In the genomic region with DNA sequence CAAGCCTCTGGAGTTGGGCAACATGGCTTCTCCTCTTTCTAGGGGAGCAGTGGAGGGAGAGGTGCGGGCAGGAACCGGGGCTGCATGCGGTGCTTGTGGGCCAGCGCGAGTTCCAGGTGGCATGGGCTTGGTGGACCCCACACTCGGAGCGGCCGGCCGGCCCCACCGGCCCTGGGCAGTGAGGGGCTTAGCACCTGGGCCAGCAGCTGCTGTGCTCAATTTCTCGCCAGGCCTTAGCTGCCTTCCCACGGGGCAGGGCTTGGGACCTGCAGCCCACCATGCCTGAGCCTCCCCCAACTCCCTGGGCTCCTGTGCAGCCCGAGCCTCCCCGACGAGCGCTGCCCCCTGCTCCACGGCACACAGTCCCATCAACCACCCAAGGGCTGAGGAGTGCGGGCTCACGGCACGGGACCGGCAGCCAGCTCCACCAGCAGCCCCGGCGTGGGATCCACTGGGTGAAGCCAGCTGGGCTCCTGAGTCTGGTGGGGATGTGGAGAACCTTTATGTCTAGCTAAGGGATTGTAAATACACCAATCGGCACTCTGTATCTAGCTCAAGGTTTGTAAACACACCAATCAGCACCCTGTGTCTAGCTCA, we compare ENCODE assay signal across 2 cellular contexts. TPM values are rescaled to one million over a fixed set of nuclear protein-coding genes. Genes with fewer than 3 reads are reported as not detected.
"Had no signal": no experiment of that assay in that cellular context is flagged by ENCODE, and none has a peak within 500 bp of the region (broad histone marks: within the 10 kb centered on the region; RNA-seq: fewer than 3 reads in every experiment).

No MANE protein-coding gene starts in this region.

RNA-seq across cellular contexts. Expression of a gene that starts 38.2 kb away (rescaled TPM):
- total RNA-seq: kidney epithelial cell, myocyte had no signal

RNA-seq across cellular contexts. Expression of a gene that starts 43.3 kb away (rescaled TPM):
- total RNA-seq: kidney epithelial cell, myocyte had no signal
